8 cellular contexts compared by ENCODE assay signal in the genomic region with DNA sequence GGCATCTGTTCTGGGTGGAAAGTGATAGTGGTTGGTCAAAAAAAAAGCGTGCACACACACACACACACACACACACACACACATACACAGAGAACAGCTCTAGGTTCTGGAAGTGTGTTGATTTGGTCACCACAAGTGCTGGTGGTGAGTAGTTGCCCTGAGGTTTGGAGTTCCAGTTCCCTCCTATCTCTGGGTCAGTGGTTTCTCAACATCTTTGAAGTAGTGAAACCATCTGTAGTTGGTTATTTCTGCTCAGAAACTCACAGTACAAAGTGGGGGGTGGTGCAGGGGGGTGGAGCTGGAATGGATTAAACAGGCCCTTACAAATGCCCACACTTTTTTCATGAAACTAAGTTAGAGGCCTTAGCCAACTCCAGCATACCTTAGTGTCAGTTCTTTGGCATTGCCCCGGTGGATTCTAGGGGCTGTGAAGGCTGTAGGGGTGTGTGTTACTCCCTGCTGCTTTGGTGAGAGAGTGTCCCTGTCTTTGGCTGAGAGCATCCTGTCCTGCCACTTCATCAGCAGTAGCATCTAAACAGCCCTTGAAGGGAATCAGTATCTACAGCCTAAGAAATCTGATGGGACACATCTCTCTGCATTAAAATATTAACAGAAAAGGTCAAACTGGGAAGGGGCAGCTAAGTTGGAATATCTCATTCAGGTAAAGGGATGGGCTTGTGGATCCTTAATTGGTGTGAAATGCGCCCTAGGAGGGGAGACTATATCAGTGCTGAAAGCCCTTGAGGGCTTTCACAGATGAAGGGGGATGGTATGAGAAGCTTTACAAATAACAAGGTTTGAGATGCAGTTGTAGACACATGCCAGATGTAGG. TPM values are rescaled to one million over a fixed set of nuclear protein-coding genes. Genes with fewer than 3 reads are reported as not detected.
A peak's percentile ranks its signal among the peaks of the same experiment; 100 is the strongest.
DNase-seq lines count a peak whose midpoint lies in the region; ATAC-seq and TF ChIP-seq lines count a peak whose summit lies in the region.

No MANE protein-coding gene starts in this region.

- no peak overlapping the region for H3K4me3 ChIP-seq in mesendoderm (ENCODE audit: low read length)
- H3K4me3 ChIP-seq in H7 (ENCODE audit: insufficient read depth, low read depth, low read length): no peak overlapping the region

- peak overlapping the region; percentile 44 for H3K18ac ChIP-seq in mesendoderm (ENCODE audit: low read length)

- no peak overlapping the region for H2AK5ac ChIP-seq in mesendoderm (ENCODE audit: low read length)

- WGBS in mesendoderm (ENCODE audit: extremely low coverage, insufficient coverage, low lambda C conversion rate): no CpG with 5 or more reads among the region's 3 CpGs

- ATAC-seq in HG03571 (IDR thresholded peaks at IDR 0.05; ENCODE audit: unreplicated experiment): peak; percentile 28

- peaks cover 75% of the 10 kb centered on the region for H3K4me1 Mint-ChIP-seq in activated naive CD8-positive, alpha-beta T cell (ENCODE audit: low read depth)

- H2BK5ac ChIP-seq in mesendoderm (ENCODE audit: low read length): peak overlapping the region; percentile 5

- H3K79me2 ChIP-seq in mesendoderm (ENCODE audit: control insufficient read depth, insufficient read depth, low read length): peaks cover 12% of the 10 kb centered on the region

- no peak overlapping the region for H4K8ac ChIP-seq in mesendoderm (ENCODE audit: low read depth, low read length)

- no peak for TF ChIP-seq CTCF in GM20000 (IDR thresholded peaks at IDR 0.05; ENCODE audit: extremely low read depth, missing control alignments)

- H3K9me3 Mint-ChIP-seq in activated naive CD8-positive, alpha-beta T cell (ENCODE audit: low read depth): no peaks in the 10 kb centered on the region

- no peak overlapping the region for H2BK120ac ChIP-seq in mesendoderm (ENCODE audit: low read depth, low read length)

- H4K5ac ChIP-seq in mesendoderm (ENCODE audit: low read length): no peak overlapping the region

- peak overlapping the region; percentile 20 for H3K27ac ChIP-seq in mesendoderm (ENCODE audit: low read depth, low read length)

- H3K27me3 Mint-ChIP-seq in activated naive CD8-positive, alpha-beta T cell: peaks cover 1% of the 10 kb centered on the region

- H3K4me1 ChIP-seq in mesendoderm (ENCODE audit: control insufficient read depth, low read depth, low read length): peaks cover 46% of the 10 kb centered on the region

- H3K27me3 ChIP-seq in mesendoderm (ENCODE audit: insufficient read depth, low read length, poor library complexity) (no peaks in the 10 kb centered on the region), H7 (ENCODE audit: control insufficient read depth, insufficient read depth, low read length) (no peaks in the 10 kb centered on the region)

- no peak overlapping the region for H2BK15ac ChIP-seq in mesendoderm (replicated peaks; ENCODE audit: low read depth)

- peak; percentile 55 for DNase-seq in ELR (ENCODE audit: low read depth)
- DNase-seq in GM20000 (ENCODE audit: low spot score): peak; percentile 57
- peak; percentile 88 for DNase-seq in mesendoderm
- no peak for DNase-seq in H7
- DNase-seq in epidermal melanocyte (ENCODE audit: insufficient read length, low spot score): no peak
- DNase-seq in NCI-H2227 treated with DMSO at 0.1 percent for 48 hours (lab: John Stamatoyannopoulos, UW): no peak

- peaks cover 12% of the 10 kb centered on the region for H3K79me1 ChIP-seq in mesendoderm (ENCODE audit: low read length)

- peaks cover 7% of the 10 kb centered on the region for H3K36me3 Mint-ChIP-seq in activated naive CD8-positive, alpha-beta T cell

- H3K56ac ChIP-seq in mesendoderm (ENCODE audit: low read length): peak overlapping the region; percentile 15

- no peak overlapping the region for H3K9ac ChIP-seq in mesendoderm (ENCODE audit: low read length)

- H3K36me3 ChIP-seq in mesendoderm (ENCODE audit: control insufficient read depth, insufficient read depth, low read length) (no peaks in the 10 kb centered on the region), H7 (replicated peaks; ENCODE audit: control insufficient read depth, insufficient read depth, low read length) (no peaks in the 10 kb centered on the region; the same call in 1 of the 2 replicates)

- H3K4ac ChIP-seq in mesendoderm (ENCODE audit: low read depth, low read length): no peak overlapping the region

- H3K23ac ChIP-seq in mesendoderm (ENCODE audit: low read length): no peak overlapping the region

- H3K27ac Mint-ChIP-seq in activated naive CD8-positive, alpha-beta T cell: peak overlapping the region; percentile 50

- H3K4me2 ChIP-seq in mesendoderm (ENCODE audit: low read length): no peak overlapping the region

- peak overlapping the region; percentile 40 for H3K4me3 Mint-ChIP-seq in activated naive CD8-positive, alpha-beta T cell

RNA-seq across cellular contexts. Expression of a gene that starts 20.6 kb away (rescaled TPM):
- polyA plus RNA-seq in mesendoderm (2013, experiment 1 of 2): 17.4 TPM
- polyA plus RNA-seq in mesendoderm (2013, experiment 2 of 2): 16.4 TPM
- 29.2 and 30.8 TPM in 2 replicates for total RNA-seq in H7 (2014; rRNA removed; shearing (Covaris generic))

Comparison
In these comparisons a context has a peak if more than half of its experiments do, and no peak if none do; other contexts are left out.
1. DNase-seq: peak in ELR (single experiment), GM20000 (single experiment) and mesendoderm (single experiment); none in H7 (single experiment), epidermal melanocyte (single experiment) and NCI-H2227 treated with DMSO at 0.1 percent for 48 hours (single experiment).